In genomic region chr19:45886427-45887310, GRCh38 we compare ENCODE assay signal across 1 cellular context.
TF ChIP-seq lines count a peak whose summit lies in the region.

No MANE protein-coding gene starts in this region.

TF ChIP-seq in A549, 52 proteins besides CTCF, POLR2A, EP300 and RAD21 (continued from another document):
- TF ChIP-seq ELK1 (IDR thresholded peaks at IDR 0.05; ENCODE audit: low read depth, low read length) = no peak
